ENCODE assay signal across 21 cellular contexts in genomic region chr5:16918891-16919671, GRCh38. TPM values are rescaled to one million over a fixed set of nuclear protein-coding genes. Genes with fewer than 3 reads are reported as not detected.
"Had no signal": no experiment of that assay in that cellular context is flagged by ENCODE, and none has a peak within 500 bp of the region (broad histone marks: within the 10 kb centered on the region; RNA-seq: fewer than 3 reads in every experiment).

No MANE protein-coding gene starts in this region.

- H3K27me3 Mint-ChIP-seq: activated CD4-positive, alpha-beta memory T cell treated with anti-CD3 and anti-CD28 coated beads for 36 hours; stimulated activated naive CD8-positive, alpha-beta T cell treated with anti-CD3 and anti-CD28 coated beads, Interleukin-15, Interleukin-2, amounts not matched to agents 100 ng/mL and 50 ng/mL, for 24 hours; T-helper 17 cell had no signal

- H3K9ac ChIP-seq: parathyroid adenoma had no signal

- H3K9me3 ChIP-seq: tibial nerve, uterus had no signal

- H2AFZ ChIP-seq: parathyroid adenoma had no signal

- ATAC-seq: activated T-cell treated with anti-CD3 and anti-CD28 coated beads, Interleukin-2, amount 50 U/mL, for 72 hours; left lobe of liver; naive thymus-derived CD8-positive, alpha-beta T cell; right cardiac atrium; T-helper 17 cell had no signal

- H3K4me1 ChIP-seq: parathyroid adenoma, tibial nerve, uterus had no signal

- H3K27ac Mint-ChIP-seq: activated CD4-positive, alpha-beta memory T cell treated with anti-CD3 and anti-CD28 coated beads for 36 hours; activated naive CD4-positive, alpha-beta T cell treated with anti-CD3 and anti-CD28 coated beads for 36 hours; activated T-cell treated with anti-CD3 and anti-CD28 coated beads, Interleukin-2, amount 50 U/mL, for 72 hours; immature natural killer cell; naive thymus-derived CD8-positive, alpha-beta T cell; stimulated activated naive CD8-positive, alpha-beta T cell treated with anti-CD3 and anti-CD28 coated beads, Interleukin-15, Interleukin-2, amounts not matched to agents 100 ng/mL and 50 ng/mL, for 24 hours; T-helper 17 cell had no signal

- H3K36me3 ChIP-seq: tibial nerve, uterus had no signal

- H3K36me3 Mint-ChIP-seq: activated CD4-positive, alpha-beta memory T cell treated with anti-CD3 and anti-CD28 coated beads for 36 hours; immature natural killer cell; naive thymus-derived CD8-positive, alpha-beta T cell had no signal

- DNase-seq: activated CD4-positive, alpha-beta memory T cell treated with anti-CD3 and anti-CD28 coated beads for 36 hours; activated CD4-positive, alpha-beta T cell treated with anti-CD3 and anti-CD28 coated beads for 48 hours; activated CD4-positive, CD25-positive, alpha-beta regulatory T cell; activated effector memory CD4-positive, alpha-beta T cell treated with Interleukin-2 at 50 U/mL for 16 hours; activated naive CD4-positive, alpha-beta T cell treated with anti-CD3 and anti-CD28 coated beads for 36 hours; activated T-cell treated with anti-CD3 and anti-CD28 coated beads, Interleukin-2, amount 50 U/mL, for 72 hours; amygdala; cerebellar nuclear complex; cortex of kidney; foreskin fibroblast; immature natural killer cell; naive thymus-derived CD8-positive, alpha-beta T cell; right cardiac atrium; stimulated activated CD4-positive, alpha-beta T cell treated with anti-CD3 and anti-CD28 coated beads, Interleukin-12 subunit alpha, Interleukin-12 subunit beta, amount 100 ng/mL, for 4 hours; T-helper 17 cell; uterus had no signal

- H3K4me3 ChIP-seq: lung, tibial nerve, uterus had no signal

- H3K79me2 ChIP-seq: parathyroid adenoma had no signal

- H3K9me3 Mint-ChIP-seq: activated CD4-positive, alpha-beta memory T cell treated with anti-CD3 and anti-CD28 coated beads for 36 hours had no signal

- H3K27ac ChIP-seq: parathyroid adenoma, tibial nerve, uterus had no signal

- H3K4me3 Mint-ChIP-seq: activated CD4-positive, alpha-beta memory T cell treated with anti-CD3 and anti-CD28 coated beads for 36 hours; activated naive CD4-positive, alpha-beta T cell treated with anti-CD3 and anti-CD28 coated beads for 36 hours; activated T-cell treated with anti-CD3 and anti-CD28 coated beads, Interleukin-2, amount 50 U/mL, for 72 hours; immature natural killer cell; naive thymus-derived CD8-positive, alpha-beta T cell; stimulated activated naive CD8-positive, alpha-beta T cell treated with anti-CD3 and anti-CD28 coated beads, Interleukin-15, Interleukin-2, amounts not matched to agents 100 ng/mL and 50 ng/mL, for 24 hours; T-helper 17 cell had no signal

- H3K4me1 Mint-ChIP-seq: immature natural killer cell; naive thymus-derived CD8-positive, alpha-beta T cell; T-helper 17 cell had no signal

- H3K27me3 ChIP-seq: tibial nerve, uterus had no signal

RNA-seq across cellular contexts. Expression of gene MYO10, which starts 17.0 kb away (rescaled TPM):
- total RNA-seq: naive thymus-derived CD8-positive, alpha-beta T cell had no signal
- polyA plus RNA-seq: immature natural killer cell had no signal
